Comparison of ENCODE assay signal across 21 cellular contexts in the genomic region with DNA sequence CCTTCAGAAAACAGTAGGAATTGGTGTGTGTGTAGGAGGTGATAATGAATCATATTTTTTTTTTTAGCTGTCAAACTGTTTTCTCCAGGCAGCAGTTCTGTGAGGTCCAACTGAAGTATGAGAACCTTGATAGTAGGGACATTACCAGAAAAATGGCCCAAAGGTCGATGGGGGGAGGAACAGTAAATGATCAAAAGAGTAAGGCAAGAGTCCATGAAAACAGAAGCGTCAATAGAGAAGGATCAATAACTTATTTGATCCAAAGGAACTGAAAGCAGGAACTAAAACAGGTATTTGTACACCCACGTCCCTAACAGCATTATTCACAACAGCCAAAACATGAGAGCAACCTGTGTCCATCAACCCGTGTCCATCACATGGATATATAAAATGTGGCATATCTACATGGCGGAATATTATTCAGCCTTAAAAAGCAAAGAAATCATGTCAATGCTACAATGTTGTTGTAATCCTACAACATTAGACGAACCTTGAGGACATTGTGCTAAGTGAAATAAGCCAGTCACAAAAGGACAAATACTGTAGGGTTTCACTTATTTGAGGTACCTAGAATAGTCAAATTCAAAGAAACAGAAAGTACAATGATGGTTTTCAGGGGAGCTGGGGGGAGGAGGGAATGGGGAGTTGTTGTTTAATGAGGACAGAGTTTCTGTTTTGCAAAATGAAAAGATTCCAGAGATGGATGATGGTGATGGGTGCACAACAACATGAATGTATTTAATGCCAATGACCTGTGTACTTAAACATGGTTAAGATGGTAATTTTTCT.
DNase-seq lines count a peak whose midpoint lies in the region; ATAC-seq, FAIRE-seq and TF ChIP-seq lines count a peak whose summit lies in the region.
"Had no signal": no experiment of that assay in that cellular context is flagged by ENCODE, and none has a peak within 500 bp of the region (broad histone marks: within the 10 kb centered on the region; RNA-seq: fewer than 3 reads in every experiment).

No MANE protein-coding gene starts in this region.

- peak overlapping the region; percentile 41 for H3K27ac ChIP-seq in osteoblast (ENCODE audit: low read depth, low read length)
- H3K27ac ChIP-seq: 22Rv1, VCaP had no signal

- ATAC-seq in HG02798 (IDR thresholded peaks at IDR 0.05; ENCODE audit: poor library complexity, unreplicated experiment) (peak; percentile 49), HG03520 (IDR thresholded peaks at IDR 0.05; ENCODE audit: unreplicated experiment) (no peak)
- ATAC-seq in activated T-helper 17 cell treated with anti-CD3 and anti-CD28 coated beads, Interleukin-2, amount 50 U/mL, for 72 hours (replicated peaks), result peak; percentile 38
- ATAC-seq: Right ventricle myocardium inferior had no signal

- no peak overlapping the region for H2AFZ ChIP-seq in osteoblast (ENCODE audit: low read length)

- H3K4me1 ChIP-seq in osteoblast (ENCODE audit: insufficient read depth, low read length), result peaks cover 57% of the 10 kb centered on the region

- H3K9me3 ChIP-seq in osteoblast (ENCODE audit: low read depth, low read length), result no peaks in the 10 kb centered on the region

- H3K27ac Mint-ChIP-seq in T-helper 1 cell treated with Interleukin-12 subunit alpha and Interleukin-12 subunit beta and Interleukin-4 antibody, amounts not matched to agents 30 μg/mL and 1 μg/mL, for 36 hours, result peak overlapping the region; percentile 73
- peak overlapping the region; percentile 93 for H3K27ac Mint-ChIP-seq in activated T-helper 17 cell treated with anti-CD3 and anti-CD28 coated beads, Interleukin-2, amount 50 U/mL, for 72 hours
- H3K27ac Mint-ChIP-seq: type B pancreatic cell had no signal

- no peaks in the 10 kb centered on the region for H3K27me3 ChIP-seq in osteoblast (ENCODE audit: insufficient read depth, low read length)

- H3K79me2 ChIP-seq in osteoblast (ENCODE audit: insufficient read depth, low read length), result peaks cover 99% of the 10 kb centered on the region

- TF ChIP-seq CTCF in osteoblast (IDR thresholded peaks at IDR 0.05; ENCODE audit: extremely low read depth, low read depth, low read length), result no peak

- no peaks in the 10 kb centered on the region for H3K9me3 Mint-ChIP-seq in T-helper 1 cell treated with Interleukin-12 subunit alpha and Interleukin-12 subunit beta and Interleukin-4 antibody, amounts not matched to agents 30 μg/mL and 1 μg/mL, for 36 hours
- no peaks in the 10 kb centered on the region for H3K9me3 Mint-ChIP-seq in activated T-helper 17 cell treated with anti-CD3 and anti-CD28 coated beads, Interleukin-2, amount 50 U/mL, for 72 hours
- H3K9me3 Mint-ChIP-seq: type B pancreatic cell had no signal

- H3K36me3 ChIP-seq in osteoblast (ENCODE audit: insufficient read depth, low read length), result peaks cover 45% of the 10 kb centered on the region

- H3K36me3 Mint-ChIP-seq in T-helper 1 cell treated with Interleukin-12 subunit alpha and Interleukin-12 subunit beta and Interleukin-4 antibody, amounts not matched to agents 30 μg/mL and 1 μg/mL, for 36 hours (ENCODE audit: low read depth), result peaks cover 33% of the 10 kb centered on the region
- peaks cover 55% of the 10 kb centered on the region for H3K36me3 Mint-ChIP-seq in activated T-helper 17 cell treated with anti-CD3 and anti-CD28 coated beads, Interleukin-2, amount 50 U/mL, for 72 hours (ENCODE audit: low read depth)
- H3K36me3 Mint-ChIP-seq: type B pancreatic cell had no signal

- H3K4me3 ChIP-seq in osteoblast (ENCODE audit: insufficient read depth, low read length), result no peak overlapping the region
- H3K4me3 ChIP-seq: lung had no signal

- DNase-seq in T-helper 1 cell (no peak), osteoblast (ENCODE audit: insufficient read length, low spot score, missing footprints) (no peak), urothelium cell line (ENCODE audit: low spot score) (no peak), NCI-H226 (no peak)
- DNase-seq: activated gamma-delta T cell treated with Interleukin-2 at 50 U/mL for 16 hours, H7, NCI-H1105 treated with DMSO at 0.1 percent for 48 hours, NCI-H446 treated with DMSO at 0.1 percent for 48 hours, nucleus accumbens had no signal

- H3K4me2 ChIP-seq in osteoblast (ENCODE audit: insufficient read depth, low read length), result peak overlapping the region; percentile 3

- no peak for FAIRE-seq in urothelium cell line (lab: Jason Lieb, UNC)
- FAIRE-seq: colon, D721Med, HTR-8/SVneo had no signal

- H4K20me1 ChIP-seq in osteoblast (ENCODE audit: insufficient read depth, low read length), result peaks cover 18% of the 10 kb centered on the region

- no peaks in the 10 kb centered on the region for H3K27me3 Mint-ChIP-seq in T-helper 1 cell treated with Interleukin-12 subunit alpha and Interleukin-12 subunit beta and Interleukin-4 antibody, amounts not matched to agents 30 μg/mL and 1 μg/mL, for 36 hours (ENCODE audit: low read depth)
- no peaks in the 10 kb centered on the region for H3K27me3 Mint-ChIP-seq in activated T-helper 17 cell treated with anti-CD3 and anti-CD28 coated beads, Interleukin-2, amount 50 U/mL, for 72 hours
- H3K27me3 Mint-ChIP-seq: type B pancreatic cell had no signal

- H3K4me3 Mint-ChIP-seq in T-helper 1 cell treated with Interleukin-12 subunit alpha and Interleukin-12 subunit beta and Interleukin-4 antibody, amounts not matched to agents 30 μg/mL and 1 μg/mL, for 36 hours, result peak overlapping the region; percentile 62
- peak overlapping the region; percentile 83 for H3K4me3 Mint-ChIP-seq in activated T-helper 17 cell treated with anti-CD3 and anti-CD28 coated beads, Interleukin-2, amount 50 U/mL, for 72 hours
- H3K4me3 Mint-ChIP-seq: type B pancreatic cell had no signal

- H3K4me1 Mint-ChIP-seq in T-helper 1 cell treated with Interleukin-12 subunit alpha and Interleukin-12 subunit beta and Interleukin-4 antibody, amounts not matched to agents 30 μg/mL and 1 μg/mL, for 36 hours (ENCODE audit: low read depth), result peaks cover 48% of the 10 kb centered on the region
- H3K4me1 Mint-ChIP-seq in activated T-helper 17 cell treated with anti-CD3 and anti-CD28 coated beads, Interleukin-2, amount 50 U/mL, for 72 hours, result peaks cover 40% of the 10 kb centered on the region
